ENCODE assay signal across 10 cellular contexts in genomic region chr10:15083674-15084501, GRCh38. TPM values are rescaled to one million over a fixed set of nuclear protein-coding genes. Genes with fewer than 3 reads are reported as not detected.
DNase-seq lines count a peak whose midpoint lies in the region; ATAC-seq and TF ChIP-seq lines count a peak whose summit lies in the region.
"Had no signal": no experiment of that assay in that cellular context is flagged by ENCODE, and none has a peak within 500 bp of the region (broad histone marks: within the 10 kb centered on the region; RNA-seq: fewer than 3 reads in every experiment).

No MANE protein-coding gene starts in this region.

- peak overlapping the region; percentile 38; the same call in 1 of the 2 replicates for H3K4me3 ChIP-seq in HUES64 (ENCODE audit: low read length)
- H3K4me3 ChIP-seq in breast epithelium: peak overlapping the region; percentile 42 to 70 (median 58)
- peak overlapping the region; percentile 4 to 38 (median 37) for H3K4me3 ChIP-seq in right lobe of liver
- peak overlapping the region; percentile 47 to 58 for H3K4me3 ChIP-seq in tibial artery

- TF ChIP-seq POLR2A in breast epithelium (IDR thresholded peaks at IDR 0.05) (no peak), right lobe of liver (IDR thresholded peaks at IDR 0.05) (no peak)

- intact Hi-C loops in breast epithelium (cut with DNase I; ENCODE audit: low total_unique reads) (no loop called here), right lobe of liver (cut with DNase I) (no loop called here), tibial artery (cut with DNase I; ENCODE audit: low total_unique reads) (no loop called here)

- H3K4me1 ChIP-seq in HUES64 (ENCODE audit: insufficient read depth, low read length) (peaks cover 6% of the 10 kb centered on the region; the same call in 1 of the 2 replicates), breast epithelium (peaks cover 0 to 4% of the 10 kb centered on the region in 2 donors), right lobe of liver (peaks cover 0 to 7% (median 0%) of the 10 kb centered on the region in 4 donors), tibial artery (peaks cover 0 to 15% (median 12%) of the 10 kb centered on the region in 4 donors)

- WGBS in HUES64: 93% methylated on average over 18 of the region's 18 CpGs
- 78% methylated on average over 18 of the region's 18 CpGs for WGBS in right lobe of liver (ENCODE audit: insufficient coverage, low coverage, low lambda C conversion rate, missing lambda C conversion rate)

- H3K27ac ChIP-seq in HUES64 (ENCODE audit: low read depth, low read length) (peak overlapping the region; percentile 69; the same call in 1 of the 2 replicates), breast epithelium (peak overlapping the region; percentile 63 to 65), right lobe of liver (peak overlapping the region in 1 of 3 donors; percentile 18), tibial artery (peak overlapping the region; percentile 33 to 42)

- ATAC-seq in right lobe of liver (peak in 1 of 4 donors; percentile 6), GM18861 (IDR thresholded peaks at IDR 0.05; ENCODE audit: unreplicated experiment) (no peak)
- ATAC-seq: stimulated activated effector memory CD8-positive, alpha-beta T cell treated with anti-CD3 and anti-CD28 coated beads, Interleukin-12 subunit alpha, Interleukin-12 subunit beta, amount 100 ng/mL, for 72 hours had no signal

- peak overlapping the region; percentile 51 for H3K9ac ChIP-seq in HUES64 (ENCODE audit: low read depth, low read length)

- H3K36me3 ChIP-seq in HUES64 (ENCODE audit: insufficient read depth, low read length) (no peaks in the 10 kb centered on the region), breast epithelium (no peaks in the 10 kb centered on the region), right lobe of liver (no peaks in the 10 kb centered on the region), tibial artery (no peaks in the 10 kb centered on the region)

- H3K27me3 ChIP-seq in HUES64 (ENCODE audit: insufficient read depth, low read length) (no peaks in the 10 kb centered on the region), breast epithelium (no peaks in the 10 kb centered on the region), right lobe of liver (no peaks in the 10 kb centered on the region), tibial artery (no peaks in the 10 kb centered on the region)

- H3K9me3 ChIP-seq in HUES64 (ENCODE audit: insufficient read depth, low read depth, low read length) (no peaks in the 10 kb centered on the region), breast epithelium (no peaks in the 10 kb centered on the region), right lobe of liver (no peaks in the 10 kb centered on the region), tibial artery (no peaks in the 10 kb centered on the region)

- DNase-seq in breast epithelium (ENCODE audit: low spot score in 2 of 2): no peak
- no peak for DNase-seq in right lobe of liver
- no peak for DNase-seq in tibial artery
- no peak for DNase-seq in T-helper 2 cell
- no peak for DNase-seq in activated CD4-positive, alpha-beta T cell treated with anti-CD3 and anti-CD28 coated beads, Interleukin-2, amount 50 U/mL, for 1 hour
- DNase-seq: NCI-H1417 treated with DMSO at 0.1 percent for 48 hours had no signal

- TF ChIP-seq CTCF in breast epithelium (IDR thresholded peaks at IDR 0.05) (no peak), right lobe of liver (IDR thresholded peaks at IDR 0.05) (no peak), tibial artery (IDR thresholded peaks at IDR 0.05) (no peak)

RNA-seq across cellular contexts. Expression of gene ACBD7, which starts 4.7 kb away (rescaled TPM):
- polyA plus RNA-seq in HUES64 (2013, experiment 1 of 2): 10.5 TPM
- polyA plus RNA-seq in HUES64 (2013, experiment 2 of 2): 15.0 TPM
- 1 to 10 TPM in 2 of 3 donors, not detected in 1; 1.0 to 1.1 TPM for total RNA-seq in breast epithelium
- total RNA-seq in right lobe of liver: under 1 TPM in 2 of 6 experiments, not detected in 4; 0.16 to 0.18 TPM

RNA-seq across cellular contexts. Expression of gene RPP38, which starts 13.3 kb away (rescaled TPM):
- polyA plus RNA-seq in HUES64 (2013, experiment 1 of 2): 26.2 TPM
- polyA plus RNA-seq in HUES64 (2013, experiment 2 of 2): 25.2 TPM
- 10 to 100 TPM; 10.6 to 17.4 (median 16.8) TPM for total RNA-seq in breast epithelium
- total RNA-seq in right lobe of liver: 1 to 10 TPM; 5.4 to 9.4 (median 6.9) TPM

RNA-seq across cellular contexts. Expression of gene OLAH, which starts 40.1 kb away (rescaled TPM):
- polyA plus RNA-seq in HUES64 (2013, experiment 1 of 2): not detected
- polyA plus RNA-seq in HUES64 (2013, experiment 2 of 2): not detected
- total RNA-seq in breast epithelium (1 to 10 TPM; 1.1 to 2.6 (median 1.6) TPM), right lobe of liver (1 to 10 TPM in 1 of 6 experiments, not detected in 5; 1.2 TPM)
- total RNA-seq: myocyte had no signal
